Comparison of ENCODE assay signal across 1 cellular context in genomic region chr13:20119960-20120359, GRCh38.
TF ChIP-seq lines count a peak whose summit lies in the region.

No MANE protein-coding gene starts in this region.

TF ChIP-seq in A549, 52 proteins besides CTCF, POLR2A, EP300 and RAD21 (continued from another document):
- TF ChIP-seq USF2 (IDR thresholded peaks at IDR 0.05) (no peak), FOXS1 (CRISPR knock-in tag; IDR thresholded peaks at IDR 0.05) (no peak), BHLHE40 (IDR thresholded peaks at IDR 0.05; ENCODE audit: low read depth, low read length) (no peak)
